15 cellular contexts compared by ENCODE assay signal in genomic region chr2:215397632-215398341, GRCh38. TPM values are rescaled to one million over a fixed set of nuclear protein-coding genes. Genes with fewer than 3 reads are reported as not detected.
DNase-seq lines count a peak whose midpoint lies in the region; ATAC-seq and TF ChIP-seq lines count a peak whose summit lies in the region.
"Had no signal": no experiment of that assay in that cellular context is flagged by ENCODE, and none has a peak within 500 bp of the region (broad histone marks: within the 10 kb centered on the region; RNA-seq: fewer than 3 reads in every experiment).

No MANE protein-coding gene starts in this region.

- DNase-seq in A673 (ENCODE audit: low spot score) (no peak), NCI-H69 (lab: John Stamatoyannopoulos, UW) (peak; percentile 0), esophagus muscularis mucosa (ENCODE audit: extremely low spot score) (no peak), lower leg skin (ENCODE audit: low spot score in 2 of 2) (no peak), GF-D8 (lab: John Stamatoyannopoulos, UW) (no peak)
- no peak for DNase-seq in naive thymus-derived CD4-positive, alpha-beta T cell
- DNase-seq: DMS53, NCI-H2107, posterior cingulate gyrus, testis had no signal

- no TSS peak for BruUV-seq in A673 (replicated peaks; lab: Mats Ljungman, UMichigan)

- H3K4me1 ChIP-seq in A673 (ENCODE audit: insufficient read depth, low read length, poor library complexity, severe bottlenecking) (peaks cover 57% of the 10 kb centered on the region), esophagus muscularis mucosa (peaks cover 3 to 72% (median 63%) of the 10 kb centered on the region in 4 donors), mesodermal cell (ENCODE audit: control insufficient read depth, insufficient read depth, low read length, poor library complexity, severe bottlenecking) (no peaks in the 10 kb centered on the region)
- H3K4me1 ChIP-seq in naive thymus-derived CD4-positive, alpha-beta T cell (ENCODE audit: control insufficient read depth in 2 of 2, insufficient read depth in 2 of 2, low read length in 2 of 2): no peaks in the 10 kb centered on the region
- H3K4me1 ChIP-seq: testis had no signal

- H3K36me3 ChIP-seq in A673 (ENCODE audit: insufficient read depth, low read length, poor library complexity, severe bottlenecking) (peaks cover 92% of the 10 kb centered on the region), esophagus muscularis mucosa (peaks cover 21 to 93% (median 59%) of the 10 kb centered on the region in 4 donors), mesodermal cell (ENCODE audit: control insufficient read depth, insufficient read depth, low read length) (peaks cover 88% of the 10 kb centered on the region)
- no peaks in the 10 kb centered on the region for H3K36me3 ChIP-seq in naive thymus-derived CD4-positive, alpha-beta T cell (ENCODE audit: control insufficient read depth in 2 of 3, insufficient read depth in 3 of 3, low read length in 3 of 3)

- H3K27ac Mint-ChIP-seq in naive thymus-derived CD4-positive, alpha-beta T cell: no peak overlapping the region
- H3K27ac Mint-ChIP-seq: activated naive CD4-positive, alpha-beta T cell treated with anti-CD3 and anti-CD28 coated beads, Interleukin-2, amount 50 U/mL, for 72 hours had no signal

- TF ChIP-seq EP300 in esophagus muscularis mucosa (IDR thresholded peaks at IDR 0.05): no peak

- H3K27me3 ChIP-seq in A673 (replicated peaks; ENCODE audit: insufficient read depth, low read depth, low read length, poor library complexity): no peaks in the 10 kb centered on the region
- no peaks in the 10 kb centered on the region for H3K27me3 ChIP-seq in esophagus muscularis mucosa
- H3K27me3 ChIP-seq in naive thymus-derived CD4-positive, alpha-beta T cell (ENCODE audit: control insufficient read depth in 2 of 2, insufficient read depth in 2 of 2, low read length in 2 of 2): no peaks in the 10 kb centered on the region
- H3K27me3 ChIP-seq: testis had no signal

- no peaks in the 10 kb centered on the region for H3K36me3 Mint-ChIP-seq in naive thymus-derived CD4-positive, alpha-beta T cell
- H3K36me3 Mint-ChIP-seq: activated naive CD4-positive, alpha-beta T cell treated with anti-CD3 and anti-CD28 coated beads, Interleukin-2, amount 50 U/mL, for 72 hours had no signal

- H3K9me3 Mint-ChIP-seq in naive thymus-derived CD4-positive, alpha-beta T cell: no peaks in the 10 kb centered on the region
- H3K9me3 Mint-ChIP-seq: activated naive CD4-positive, alpha-beta T cell treated with anti-CD3 and anti-CD28 coated beads, Interleukin-2, amount 50 U/mL, for 72 hours had no signal

- H3K9me3 ChIP-seq in A673 (ENCODE audit: low read depth, low read length, poor library complexity, severe bottlenecking): no peaks in the 10 kb centered on the region
- no peaks in the 10 kb centered on the region for H3K9me3 ChIP-seq in esophagus muscularis mucosa
- no peaks in the 10 kb centered on the region for H3K9me3 ChIP-seq in mesodermal cell (ENCODE audit: control insufficient read depth, low read length)
- no peaks in the 10 kb centered on the region for H3K9me3 ChIP-seq in naive thymus-derived CD4-positive, alpha-beta T cell (ENCODE audit: control insufficient read depth in 2 of 3, low read length in 3 of 3)
- H3K9me3 ChIP-seq: testis had no signal

- H3K4me3 ChIP-seq in A673 (ENCODE audit: low read depth, low read length, poor library complexity, severe bottlenecking) (no peak overlapping the region), esophagus muscularis mucosa (no peak overlapping the region), mesodermal cell (ENCODE audit: extremely low read depth, insufficient read depth, low read length, poor library complexity, severe bottlenecking) (no peak overlapping the region), lower leg skin (ENCODE audit: low read depth, poor library complexity, severe bottlenecking) (no peak overlapping the region)
- H3K4me3 ChIP-seq in naive thymus-derived CD4-positive, alpha-beta T cell (ENCODE audit: low read length): no peak overlapping the region
- H3K4me3 ChIP-seq: testis had no signal

- POLR2A ChIA-PET in A673 (lab: Charles Lee; ENCODE audit: low non-redundant PET): no interaction called here
- POLR2A ChIA-PET in naive thymus-derived CD4-positive, alpha-beta T cell (lab: Charles Lee): no interaction called here

- CTCF ChIA-PET in A673 (lab: Charles Lee): no interaction called here
- CTCF ChIA-PET in naive thymus-derived CD4-positive, alpha-beta T cell (lab: Charles Lee): interaction anchor here (1.0 kb wide), 1 partner anchor 11 kb away, joined by 5 read pairs; no protein-coding TSS in a partner anchor

- 52% methylated on average over 9 of the region's 9 CpGs for WGBS in esophagus muscularis mucosa
- 89 to 100% methylated on average over 6 to 7 of the region's 9 CpGs for WGBS in mesodermal cell (ENCODE audit: insufficient coverage in 2 of 2), 2 experiments
- 70 to 72% methylated on average over 9 of the region's 9 CpGs for WGBS in lower leg skin, 2 donors

- no peak overlapping the region for H3K4me3 Mint-ChIP-seq in naive thymus-derived CD4-positive, alpha-beta T cell

- ATAC-seq in naive thymus-derived CD4-positive, alpha-beta T cell: no peak
- ATAC-seq in GM19023 (IDR thresholded peaks at IDR 0.05; ENCODE audit: unreplicated experiment): no peak
- ATAC-seq: activated CD4-positive, CD25-positive, alpha-beta regulatory T cell treated with anti-CD3 and anti-CD28 coated beads, Interleukin-2, amount 50 U/mL, for 24 hours; activated naive CD4-positive, alpha-beta T cell treated with anti-CD3 and anti-CD28 coated beads, Interleukin-2, amount 50 U/mL, for 72 hours; esophagus mucosa had no signal

- H3K27me3 Mint-ChIP-seq in naive thymus-derived CD4-positive, alpha-beta T cell: peaks cover 10 to 18% (median 14%) of the 10 kb centered on the region in 5 donors

- TF ChIP-seq POLR2A in esophagus muscularis mucosa (IDR thresholded peaks at IDR 0.05; ENCODE audit: low read depth) (no peak), lower leg skin (IDR thresholded peaks at IDR 0.05) (no peak)

- intact Hi-C loops in A673 (cut with micrococcal nuclease; ENCODE audit: unreplicated experiment): no loop called here
- intact Hi-C loops in esophagus muscularis mucosa (cut with DNase I): no loop called here
- intact Hi-C loops in naive thymus-derived CD4-positive, alpha-beta T cell (cut with micrococcal nuclease): no loop called here
- intact Hi-C loops in lower leg skin (cut with DNase I; ENCODE audit: low total_unique reads): no loop called here

- no peak for TF ChIP-seq CTCF in A673 (conservative IDR thresholded peaks at IDR 0.05; ENCODE audit: low read depth, low read length)
- peak in 1 of 3 experiments; percentile 32 for TF ChIP-seq CTCF in esophagus muscularis mucosa (IDR thresholded peaks at IDR 0.05)
- TF ChIP-seq CTCF in lower leg skin (IDR thresholded peaks at IDR 0.05): no peak

- no peaks in the 10 kb centered on the region for H3K4me1 Mint-ChIP-seq in naive thymus-derived CD4-positive, alpha-beta T cell

- H3K27ac ChIP-seq in A673 (ENCODE audit: low read depth, low read length, poor library complexity, severe bottlenecking) (peak overlapping the region; percentile 62), esophagus muscularis mucosa (replicated peaks in 1 of 4) (peak overlapping the region; percentile 52 to 81 (median 64)), mesodermal cell (ENCODE audit: low read depth, low read length, severe bottlenecking) (peak overlapping the region; percentile 29)
- no peak overlapping the region for H3K27ac ChIP-seq in naive thymus-derived CD4-positive, alpha-beta T cell (ENCODE audit: low read depth, low read length)
- H3K27ac ChIP-seq: testis had no signal

RNA-seq across cellular contexts. Expression of gene FN1, which starts 38.1 kb away (rescaled TPM):
- total RNA-seq in A673 (2021) (1,570 and 2,058 TPM in 2 replicates), esophagus muscularis mucosa (1,000 to 10,000 TPM; 2,256 to 4,873 (median 2,950) TPM), lower leg skin (100 to 1,000 TPM in 1 of 4 donors, 10 to 100 TPM in 3; 38.2 to 149 (median 52.8) TPM)
- polyA plus RNA-seq in mesodermal cell (2013, experiment 1 of 2): 3,754 TPM
- polyA plus RNA-seq in mesodermal cell (2013, experiment 2 of 2): 2,957 TPM
- 1 to 10 TPM in 2 of 5 experiments, under 1 TPM in 3; 0.13 to 2.2 (median 0.81) TPM for total RNA-seq in naive thymus-derived CD4-positive, alpha-beta T cell
- under 1 TPM; 0.48 to 0.52 TPM for polyA plus RNA-seq in naive thymus-derived CD4-positive, alpha-beta T cell

Comparison
In these comparisons a context has a peak if more than half of its experiments do, and no peak if none do; other contexts are left out.
1. RNA of gene FN1, which starts 38.1 kb away (total RNA-seq): 2,256 to 4,873 TPM in esophagus muscularis mucosa, 1,570 to 2,058 TPM in A673 and 38.2 to 149 TPM in lower leg skin; 0.13 to 2.2 TPM in naive thymus-derived CD4-positive, alpha-beta T cell; every median in the first group is over 10 times any median in the second.